ENCODE assay signal across 1 cellular context in the genomic region with DNA sequence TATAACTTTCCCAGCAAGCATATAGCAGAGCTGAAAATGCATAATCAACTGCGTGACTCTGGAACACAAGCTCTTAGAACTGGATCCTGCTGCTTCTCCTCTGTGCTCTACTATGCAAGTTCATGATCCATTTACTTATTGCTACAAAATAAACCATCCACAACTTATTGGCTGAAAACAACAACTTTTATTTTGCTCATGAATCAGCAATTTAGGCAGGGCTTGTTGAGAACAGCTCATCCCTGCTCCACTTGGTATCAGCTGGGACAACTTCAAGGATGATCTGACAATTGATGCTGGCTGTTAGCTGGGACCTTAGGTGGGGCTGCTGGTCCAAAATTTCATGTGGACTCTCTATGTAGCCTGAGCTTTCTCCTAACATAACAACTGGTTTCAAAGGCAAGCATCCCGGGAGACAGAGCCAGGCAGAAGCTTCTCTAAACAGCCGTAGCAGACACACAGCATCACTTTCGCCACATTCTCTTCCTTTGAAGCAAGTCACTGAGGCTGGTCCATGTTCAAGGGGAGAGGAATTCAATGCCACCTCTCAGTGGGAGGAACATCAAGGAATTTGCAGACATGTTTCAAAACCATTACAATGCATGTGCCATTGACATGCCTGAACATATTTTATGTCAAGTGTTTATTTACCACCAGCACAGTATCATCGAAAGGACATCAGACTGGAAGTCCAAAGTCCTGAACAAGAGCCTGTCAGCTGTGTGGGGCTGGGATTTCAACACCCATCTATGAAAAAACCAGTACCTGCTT.
TF ChIP-seq lines count a peak whose summit lies in the region.

No MANE protein-coding gene starts in this region.

TF ChIP-seq in HepG2, 621 proteins besides CTCF, POLR2A, EP300 and RAD21 (continued from another document and continues in another):
- TF ChIP-seq, protein P1, sequence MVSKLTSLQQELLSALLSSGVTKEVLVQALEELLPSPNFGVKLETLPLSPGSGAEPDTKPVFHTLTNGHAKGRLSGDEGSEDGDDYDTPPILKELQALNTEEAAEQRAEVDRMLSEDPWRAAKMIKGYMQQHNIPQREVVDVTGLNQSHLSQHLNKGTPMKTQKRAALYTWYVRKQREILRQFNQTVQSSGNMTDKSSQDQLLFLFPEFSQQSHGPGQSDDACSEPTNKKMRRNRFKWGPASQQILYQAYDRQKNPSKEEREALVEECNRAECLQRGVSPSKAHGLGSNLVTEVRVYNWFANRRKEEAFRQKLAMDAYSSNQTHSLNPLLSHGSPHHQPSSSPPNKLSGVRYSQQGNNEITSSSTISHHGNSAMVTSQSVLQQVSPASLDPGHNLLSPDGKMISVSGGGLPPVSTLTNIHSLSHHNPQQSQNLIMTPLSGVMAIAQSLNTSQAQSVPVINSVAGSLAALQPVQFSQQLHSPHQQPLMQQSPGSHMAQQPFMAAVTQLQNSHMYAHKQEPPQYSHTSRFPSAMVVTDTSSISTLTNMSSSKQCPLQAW (CRISPR knock-in tag; IDR thresholded peaks at IDR 0.05): 0 out of 2 replicates have a peak, but pooled peaks have one; percentile 4
- TF ChIP-seq PHF21A (CRISPR knock-in tag; IDR thresholded peaks at IDR 0.05) (0 out of 2 replicates have a peak, but pooled peaks have one; percentile 21), SAP130 (CRISPR knock-in tag; IDR thresholded peaks at IDR 0.05; ENCODE audit: low read depth) (peak; percentile 69), ZNF724P (CRISPR knock-in tag; IDR thresholded peaks at IDR 0.05; ENCODE audit: borderline replicate concordance) (no peak), PITX1 (CRISPR knock-in tag; IDR thresholded peaks at IDR 0.05) (no peak), ZSCAN22 (CRISPR knock-in tag; IDR thresholded peaks at IDR 0.05) (peak; percentile 73; the same call in 1 of the 2 replicates), MTA1 (CRISPR knock-in tag; IDR thresholded peaks at IDR 0.05; ENCODE audit: borderline replicate concordance) (no peak), ZNF558 (CRISPR knock-in tag; IDR thresholded peaks at IDR 0.05; ENCODE audit: borderline replicate concordance) (no peak), ZNF232 (CRISPR knock-in tag; IDR thresholded peaks at IDR 0.05; ENCODE audit: borderline replicate concordance) (no peak), ZNF468 (CRISPR knock-in tag; IDR thresholded peaks at IDR 0.05) (no peak), NKX3-1 (CRISPR knock-in tag; IDR thresholded peaks at IDR 0.05) (no peak), CBX5 (CRISPR knock-in tag; IDR thresholded peaks at IDR 0.05; ENCODE audit: borderline replicate concordance) (no peak), ZNF263 (CRISPR knock-in tag; IDR thresholded peaks at IDR 0.05) (no peak), ELF4 (CRISPR knock-in tag; IDR thresholded peaks at IDR 0.05; ENCODE audit: borderline replicate concordance) (no peak), ZNF329 (CRISPR knock-in tag; IDR thresholded peaks at IDR 0.05; ENCODE audit: low read depth) (no peak), MTF1 (CRISPR knock-in tag; IDR thresholded peaks at IDR 0.05) (no peak), SP2 (CRISPR knock-in tag; IDR thresholded peaks at IDR 0.05) (no peak), ZNF839 (CRISPR knock-in tag; IDR thresholded peaks at IDR 0.05; ENCODE audit: borderline replicate concordance) (no peak), CHD4 (IDR thresholded peaks at IDR 0.05; ENCODE audit: borderline replicate concordance, low read length) (no peak), FOXM1 (CRISPR knock-in tag; IDR thresholded peaks at IDR 0.05) (no peak), PCBP1 (IDR thresholded peaks at IDR 0.05; ENCODE audit: borderline replicate concordance, low read depth, low read length) (no peak), HIVEP1 (CRISPR knock-in tag; IDR thresholded peaks at IDR 0.05) (no peak), SP5 (CRISPR knock-in tag; IDR thresholded peaks at IDR 0.05; ENCODE audit: borderline replicate concordance, low read depth) (no peak), ZC3H13 (CRISPR knock-in tag; IDR thresholded peaks at IDR 0.05) (no peak), ZNF564 (CRISPR knock-in tag; IDR thresholded peaks at IDR 0.05) (no peak), ZNF629 (CRISPR knock-in tag; conservative IDR thresholded peaks at IDR 0.05) (0 out of 2 replicates have a peak, but pooled peaks have one; percentile 17), FLYWCH1 (CRISPR knock-in tag; IDR thresholded peaks at IDR 0.05) (no peak), HMG20A (CRISPR knock-in tag; IDR thresholded peaks at IDR 0.05; ENCODE audit: borderline replicate concordance) (peak; percentile 74; the same call in 1 of the 2 replicates), BHLHE40 (IDR thresholded peaks at IDR 0.05; ENCODE audit: low read length) (peak; percentile 58), ZNF562 (CRISPR knock-in tag; IDR thresholded peaks at IDR 0.05; ENCODE audit: borderline replicate concordance) (no peak), RFX3 (CRISPR knock-in tag; IDR thresholded peaks at IDR 0.05) (no peak), HNF4A (CRISPR knock-in tag; IDR thresholded peaks at IDR 0.05) (peak; percentile 98)
- TF ChIP-seq, protein P2, sequence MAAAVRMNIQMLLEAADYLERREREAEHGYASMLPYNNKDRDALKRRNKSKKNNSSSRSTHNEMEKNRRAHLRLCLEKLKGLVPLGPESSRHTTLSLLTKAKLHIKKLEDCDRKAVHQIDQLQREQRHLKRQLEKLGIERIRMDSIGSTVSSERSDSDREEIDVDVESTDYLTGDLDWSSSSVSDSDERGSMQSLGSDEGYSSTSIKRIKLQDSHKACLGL (CRISPR knock-in tag; IDR thresholded peaks at IDR 0.05): no peak
- TF ChIP-seq, protein P3, sequence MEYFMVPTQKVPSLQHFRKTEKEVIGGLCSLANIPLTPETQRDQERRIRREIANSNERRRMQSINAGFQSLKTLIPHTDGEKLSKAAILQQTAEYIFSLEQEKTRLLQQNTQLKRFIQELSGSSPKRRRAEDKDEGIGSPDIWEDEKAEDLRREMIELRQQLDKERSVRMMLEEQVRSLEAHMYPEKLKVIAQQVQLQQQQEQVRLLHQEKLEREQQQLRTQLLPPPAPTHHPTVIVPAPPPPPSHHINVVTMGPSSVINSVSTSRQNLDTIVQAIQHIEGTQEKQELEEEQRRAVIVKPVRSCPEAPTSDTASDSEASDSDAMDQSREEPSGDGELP (IDR thresholded peaks at IDR 0.05; ENCODE audit: borderline replicate concordance, low read depth): peak; percentile 98
- TF ChIP-seq, protein P4, sequence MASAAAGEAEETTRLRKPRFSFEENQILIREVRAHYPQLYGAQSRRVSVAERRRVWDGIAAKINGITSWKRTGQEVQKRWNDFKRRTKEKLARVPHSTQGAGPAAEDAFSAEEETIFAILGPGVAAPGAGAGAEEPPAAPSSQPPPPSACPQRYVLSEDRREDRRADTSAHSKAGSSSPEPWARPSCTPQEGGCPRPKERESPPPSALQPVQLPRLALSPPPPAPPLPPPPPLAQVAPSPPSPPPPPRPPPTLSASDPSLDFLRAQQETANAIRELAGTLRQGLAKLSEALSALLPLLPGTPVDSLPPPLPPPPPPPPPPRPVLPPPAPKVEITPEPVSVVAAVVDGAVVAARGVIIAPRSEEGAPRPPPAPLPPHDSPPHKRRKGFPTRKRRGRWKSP (CRISPR knock-in tag; IDR thresholded peaks at IDR 0.05): 0 out of 2 replicates have a peak, but pooled peaks have one; percentile 39
- TF ChIP-seq, protein P5, sequence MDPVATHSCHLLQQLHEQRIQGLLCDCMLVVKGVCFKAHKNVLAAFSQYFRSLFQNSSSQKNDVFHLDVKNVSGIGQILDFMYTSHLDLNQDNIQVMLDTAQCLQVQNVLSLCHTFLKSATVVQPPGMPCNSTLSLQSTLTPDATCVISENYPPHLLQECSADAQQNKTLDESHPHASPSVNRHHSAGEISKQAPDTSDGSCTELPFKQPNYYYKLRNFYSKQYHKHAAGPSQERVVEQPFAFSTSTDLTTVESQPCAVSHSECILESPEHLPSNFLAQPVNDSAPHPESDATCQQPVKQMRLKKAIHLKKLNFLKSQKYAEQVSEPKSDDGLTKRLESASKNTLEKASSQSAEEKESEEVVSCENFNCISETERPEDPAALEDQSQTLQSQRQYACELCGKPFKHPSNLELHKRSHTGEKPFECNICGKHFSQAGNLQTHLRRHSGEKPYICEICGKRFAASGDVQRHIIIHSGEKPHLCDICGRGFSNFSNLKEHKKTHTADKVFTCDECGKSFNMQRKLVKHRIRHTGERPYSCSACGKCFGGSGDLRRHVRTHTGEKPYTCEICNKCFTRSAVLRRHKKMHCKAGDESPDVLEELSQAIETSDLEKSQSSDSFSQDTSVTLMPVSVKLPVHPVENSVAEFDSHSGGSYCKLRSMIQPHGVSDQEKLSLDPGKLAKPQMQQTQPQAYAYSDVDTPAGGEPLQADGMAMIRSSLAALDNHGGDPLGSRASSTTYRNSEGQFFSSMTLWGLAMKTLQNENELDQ (CRISPR knock-in tag; IDR thresholded peaks at IDR 0.05; ENCODE audit: borderline replicate concordance): no peak
- TF ChIP-seq, protein P6, sequence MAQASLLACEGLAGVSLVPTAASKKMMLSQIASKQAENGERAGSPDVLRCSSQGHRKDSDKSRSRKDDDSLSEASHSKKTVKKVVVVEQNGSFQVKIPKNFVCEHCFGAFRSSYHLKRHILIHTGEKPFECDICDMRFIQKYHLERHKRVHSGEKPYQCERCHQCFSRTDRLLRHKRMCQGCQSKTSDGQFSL (CRISPR knock-in tag; IDR thresholded peaks at IDR 0.05): no peak
- TF ChIP-seq, protein P7, sequence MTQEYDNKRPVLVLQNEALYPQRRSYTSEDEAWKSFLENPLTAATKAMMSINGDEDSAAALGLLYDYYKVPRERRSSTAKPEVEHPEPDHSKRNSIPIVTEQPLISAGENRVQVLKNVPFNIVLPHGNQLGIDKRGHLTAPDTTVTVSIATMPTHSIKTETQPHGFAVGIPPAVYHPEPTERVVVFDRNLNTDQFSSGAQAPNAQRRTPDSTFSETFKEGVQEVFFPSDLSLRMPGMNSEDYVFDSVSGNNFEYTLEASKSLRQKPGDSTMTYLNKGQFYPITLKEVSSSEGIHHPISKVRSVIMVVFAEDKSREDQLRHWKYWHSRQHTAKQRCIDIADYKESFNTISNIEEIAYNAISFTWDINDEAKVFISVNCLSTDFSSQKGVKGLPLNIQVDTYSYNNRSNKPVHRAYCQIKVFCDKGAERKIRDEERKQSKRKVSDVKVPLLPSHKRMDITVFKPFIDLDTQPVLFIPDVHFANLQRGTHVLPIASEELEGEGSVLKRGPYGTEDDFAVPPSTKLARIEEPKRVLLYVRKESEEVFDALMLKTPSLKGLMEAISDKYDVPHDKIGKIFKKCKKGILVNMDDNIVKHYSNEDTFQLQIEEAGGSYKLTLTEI (CRISPR knock-in tag; conservative IDR thresholded peaks at IDR 0.05): no peak
- TF ChIP-seq, protein P8, sequence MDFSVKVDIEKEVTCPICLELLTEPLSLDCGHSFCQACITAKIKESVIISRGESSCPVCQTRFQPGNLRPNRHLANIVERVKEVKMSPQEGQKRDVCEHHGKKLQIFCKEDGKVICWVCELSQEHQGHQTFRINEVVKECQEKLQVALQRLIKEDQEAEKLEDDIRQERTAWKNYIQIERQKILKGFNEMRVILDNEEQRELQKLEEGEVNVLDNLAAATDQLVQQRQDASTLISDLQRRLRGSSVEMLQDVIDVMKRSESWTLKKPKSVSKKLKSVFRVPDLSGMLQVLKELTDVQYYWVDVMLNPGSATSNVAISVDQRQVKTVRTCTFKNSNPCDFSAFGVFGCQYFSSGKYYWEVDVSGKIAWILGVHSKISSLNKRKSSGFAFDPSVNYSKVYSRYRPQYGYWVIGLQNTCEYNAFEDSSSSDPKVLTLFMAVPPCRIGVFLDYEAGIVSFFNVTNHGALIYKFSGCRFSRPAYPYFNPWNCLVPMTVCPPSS (IDR thresholded peaks at IDR 0.05): no peak
- TF ChIP-seq, protein P9, sequence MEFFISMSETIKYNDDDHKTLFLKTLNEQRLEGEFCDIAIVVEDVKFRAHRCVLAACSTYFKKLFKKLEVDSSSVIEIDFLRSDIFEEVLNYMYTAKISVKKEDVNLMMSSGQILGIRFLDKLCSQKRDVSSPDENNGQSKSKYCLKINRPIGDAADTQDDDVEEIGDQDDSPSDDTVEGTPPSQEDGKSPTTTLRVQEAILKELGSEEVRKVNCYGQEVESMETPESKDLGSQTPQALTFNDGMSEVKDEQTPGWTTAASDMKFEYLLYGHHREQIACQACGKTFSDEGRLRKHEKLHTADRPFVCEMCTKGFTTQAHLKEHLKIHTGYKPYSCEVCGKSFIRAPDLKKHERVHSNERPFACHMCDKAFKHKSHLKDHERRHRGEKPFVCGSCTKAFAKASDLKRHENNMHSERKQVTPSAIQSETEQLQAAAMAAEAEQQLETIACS (CRISPR knock-in tag; IDR thresholded peaks at IDR 0.05): no peak
- TF ChIP-seq, protein P10, sequence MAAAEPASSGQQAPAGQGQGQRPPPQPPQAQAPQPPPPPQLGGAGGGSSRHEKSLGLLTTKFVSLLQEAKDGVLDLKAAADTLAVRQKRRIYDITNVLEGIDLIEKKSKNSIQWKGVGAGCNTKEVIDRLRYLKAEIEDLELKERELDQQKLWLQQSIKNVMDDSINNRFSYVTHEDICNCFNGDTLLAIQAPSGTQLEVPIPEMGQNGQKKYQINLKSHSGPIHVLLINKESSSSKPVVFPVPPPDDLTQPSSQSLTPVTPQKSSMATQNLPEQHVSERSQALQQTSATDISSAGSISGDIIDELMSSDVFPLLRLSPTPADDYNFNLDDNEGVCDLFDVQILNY (CRISPR knock-in tag; conservative IDR thresholded peaks at IDR 0.05): no peak
- TF ChIP-seq, protein P11, sequence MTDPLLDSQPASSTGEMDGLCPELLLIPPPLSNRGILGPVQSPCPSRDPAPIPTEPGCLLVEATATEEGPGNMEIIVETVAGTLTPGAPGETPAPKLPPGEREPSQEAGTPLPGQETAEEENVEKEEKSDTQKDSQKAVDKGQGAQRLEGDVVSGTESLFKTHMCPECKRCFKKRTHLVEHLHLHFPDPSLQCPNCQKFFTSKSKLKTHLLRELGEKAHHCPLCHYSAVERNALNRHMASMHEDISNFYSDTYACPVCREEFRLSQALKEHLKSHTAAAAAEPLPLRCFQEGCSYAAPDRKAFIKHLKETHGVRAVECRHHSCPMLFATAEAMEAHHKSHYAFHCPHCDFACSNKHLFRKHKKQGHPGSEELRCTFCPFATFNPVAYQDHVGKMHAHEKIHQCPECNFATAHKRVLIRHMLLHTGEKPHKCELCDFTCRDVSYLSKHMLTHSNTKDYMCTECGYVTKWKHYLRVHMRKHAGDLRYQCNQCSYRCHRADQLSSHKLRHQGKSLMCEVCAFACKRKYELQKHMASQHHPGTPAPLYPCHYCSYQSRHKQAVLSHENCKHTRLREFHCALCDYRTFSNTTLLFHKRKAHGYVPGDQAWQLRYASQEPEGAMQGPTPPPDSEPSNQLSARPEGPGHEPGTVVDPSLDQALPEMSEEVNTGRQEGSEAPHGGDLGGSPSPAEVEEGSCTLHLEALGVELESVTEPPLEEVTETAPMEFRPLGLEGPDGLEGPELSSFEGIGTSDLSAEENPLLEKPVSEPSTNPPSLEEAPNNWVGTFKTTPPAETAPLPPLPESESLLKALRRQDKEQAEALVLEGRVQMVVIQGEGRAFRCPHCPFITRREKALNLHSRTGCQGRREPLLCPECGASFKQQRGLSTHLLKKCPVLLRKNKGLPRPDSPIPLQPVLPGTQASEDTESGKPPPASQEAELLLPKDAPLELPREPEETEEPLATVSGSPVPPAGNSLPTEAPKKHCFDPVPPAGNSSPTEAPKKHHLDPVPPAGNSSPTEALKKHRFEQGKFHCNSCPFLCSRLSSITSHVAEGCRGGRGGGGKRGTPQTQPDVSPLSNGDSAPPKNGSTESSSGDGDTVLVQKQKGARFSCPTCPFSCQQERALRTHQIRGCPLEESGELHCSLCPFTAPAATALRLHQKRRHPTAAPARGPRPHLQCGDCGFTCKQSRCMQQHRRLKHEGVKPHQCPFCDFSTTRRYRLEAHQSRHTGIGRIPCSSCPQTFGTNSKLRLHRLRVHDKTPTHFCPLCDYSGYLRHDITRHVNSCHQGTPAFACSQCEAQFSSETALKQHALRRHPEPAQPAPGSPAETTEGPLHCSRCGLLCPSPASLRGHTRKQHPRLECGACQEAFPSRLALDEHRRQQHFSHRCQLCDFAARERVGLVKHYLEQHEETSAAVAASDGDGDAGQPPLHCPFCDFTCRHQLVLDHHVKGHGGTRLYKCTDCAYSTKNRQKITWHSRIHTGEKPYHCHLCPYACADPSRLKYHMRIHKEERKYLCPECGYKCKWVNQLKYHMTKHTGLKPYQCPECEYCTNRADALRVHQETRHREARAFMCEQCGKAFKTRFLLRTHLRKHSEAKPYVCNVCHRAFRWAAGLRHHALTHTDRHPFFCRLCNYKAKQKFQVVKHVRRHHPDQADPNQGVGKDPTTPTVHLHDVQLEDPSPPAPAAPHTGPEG (CRISPR knock-in tag; IDR thresholded peaks at IDR 0.05): no peak
